8 cellular contexts compared by ENCODE assay signal in the genomic region with DNA sequence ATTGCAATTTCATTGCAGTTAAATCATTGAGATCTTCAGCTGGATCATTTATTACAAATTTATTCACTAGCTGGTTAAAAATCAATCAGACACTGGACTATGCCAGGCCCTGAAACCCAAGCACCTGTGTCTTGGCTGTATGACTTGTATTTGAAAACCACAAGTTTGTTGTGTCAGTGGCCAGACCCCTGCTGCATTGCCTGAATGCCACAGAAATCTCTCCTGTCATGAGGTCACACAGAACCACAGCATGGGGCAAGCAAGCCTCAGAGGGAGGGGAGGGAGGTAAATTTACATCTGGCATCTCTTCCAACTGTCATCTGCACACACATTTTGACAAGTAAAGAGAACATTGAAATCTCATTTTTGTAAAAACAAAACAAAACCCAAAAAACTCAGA.
DNase-seq lines count a peak whose midpoint lies in the region; ATAC-seq and FAIRE-seq lines count a peak whose summit lies in the region.

No MANE protein-coding gene starts in this region.

- no peaks in the 10 kb centered on the region for H3K36me3 ChIP-seq in small intestine (ENCODE audit: control insufficient read depth in 2 of 2, insufficient read depth in 2 of 2, low read length in 2 of 2)

- ATAC-seq in GM19438 (IDR thresholded peaks at IDR 0.05; ENCODE audit: low read depth, unreplicated experiment) (peak; percentile 97), HG03159 (IDR thresholded peaks at IDR 0.05; ENCODE audit: unreplicated experiment) (peak; percentile 94), left lobe of liver (no peak)
- ATAC-seq in activated T-helper 17 cell treated with anti-CD3 and anti-CD28 coated beads, Interleukin-2, amount 50 U/mL, for 72 hours (replicated peaks) = peak; percentile 81

- no peaks in the 10 kb centered on the region for H3K9me3 Mint-ChIP-seq in activated T-helper 17 cell treated with anti-CD3 and anti-CD28 coated beads, Interleukin-2, amount 50 U/mL, for 72 hours

- H3K9me3 ChIP-seq in small intestine (ENCODE audit: control insufficient read depth, low read depth) = no peaks in the 10 kb centered on the region

- no peaks in the 10 kb centered on the region for H3K27me3 Mint-ChIP-seq in activated T-helper 17 cell treated with anti-CD3 and anti-CD28 coated beads, Interleukin-2, amount 50 U/mL, for 72 hours

- peak; percentile 17 for DNase-seq in AG08396 (ENCODE audit: low spot score)
- no peak for DNase-seq in inferior parietal cortex (ENCODE audit: extremely low spot score)
- no peak for DNase-seq in NCI-H526 treated with DMSO at 0.1 percent for 48 hours (lab: John Stamatoyannopoulos, UW)
- no peak for DNase-seq in left lobe of liver (ENCODE audit: low spot score)
- DNase-seq in small intestine = no peak

- no peaks in the 10 kb centered on the region for H3K4me1 ChIP-seq in small intestine (ENCODE audit: control insufficient read depth in 2 of 2, insufficient read depth in 1 of 2, low read depth in 1 of 2, low read length in 1 of 2)

- H3K27ac ChIP-seq in small intestine (ENCODE audit: low read depth in 1 of 2, low read length in 1 of 2) = no peak overlapping the region

- FAIRE-seq in small intestine (lab: Jason Lieb, UNC) = no peak

- peaks cover 10% of the 10 kb centered on the region for H3K4me1 Mint-ChIP-seq in activated T-helper 17 cell treated with anti-CD3 and anti-CD28 coated beads, Interleukin-2, amount 50 U/mL, for 72 hours

- no peak overlapping the region for H3K4me3 ChIP-seq in small intestine (ENCODE audit: low read depth in 1 of 2, low read length in 2 of 2)

- no peaks in the 10 kb centered on the region for H3K36me3 Mint-ChIP-seq in activated T-helper 17 cell treated with anti-CD3 and anti-CD28 coated beads, Interleukin-2, amount 50 U/mL, for 72 hours (ENCODE audit: low read depth)

- H3K27ac Mint-ChIP-seq in activated T-helper 17 cell treated with anti-CD3 and anti-CD28 coated beads, Interleukin-2, amount 50 U/mL, for 72 hours = no peak overlapping the region

- H3K27me3 ChIP-seq in small intestine (ENCODE audit: control insufficient read depth in 2 of 2, insufficient read depth in 2 of 2, low read length in 2 of 2) = no peaks in the 10 kb centered on the region

- peak overlapping the region; percentile 33 for H3K4me3 Mint-ChIP-seq in activated T-helper 17 cell treated with anti-CD3 and anti-CD28 coated beads, Interleukin-2, amount 50 U/mL, for 72 hours
